1 cellular context compared by ENCODE assay signal in the genomic region with DNA sequence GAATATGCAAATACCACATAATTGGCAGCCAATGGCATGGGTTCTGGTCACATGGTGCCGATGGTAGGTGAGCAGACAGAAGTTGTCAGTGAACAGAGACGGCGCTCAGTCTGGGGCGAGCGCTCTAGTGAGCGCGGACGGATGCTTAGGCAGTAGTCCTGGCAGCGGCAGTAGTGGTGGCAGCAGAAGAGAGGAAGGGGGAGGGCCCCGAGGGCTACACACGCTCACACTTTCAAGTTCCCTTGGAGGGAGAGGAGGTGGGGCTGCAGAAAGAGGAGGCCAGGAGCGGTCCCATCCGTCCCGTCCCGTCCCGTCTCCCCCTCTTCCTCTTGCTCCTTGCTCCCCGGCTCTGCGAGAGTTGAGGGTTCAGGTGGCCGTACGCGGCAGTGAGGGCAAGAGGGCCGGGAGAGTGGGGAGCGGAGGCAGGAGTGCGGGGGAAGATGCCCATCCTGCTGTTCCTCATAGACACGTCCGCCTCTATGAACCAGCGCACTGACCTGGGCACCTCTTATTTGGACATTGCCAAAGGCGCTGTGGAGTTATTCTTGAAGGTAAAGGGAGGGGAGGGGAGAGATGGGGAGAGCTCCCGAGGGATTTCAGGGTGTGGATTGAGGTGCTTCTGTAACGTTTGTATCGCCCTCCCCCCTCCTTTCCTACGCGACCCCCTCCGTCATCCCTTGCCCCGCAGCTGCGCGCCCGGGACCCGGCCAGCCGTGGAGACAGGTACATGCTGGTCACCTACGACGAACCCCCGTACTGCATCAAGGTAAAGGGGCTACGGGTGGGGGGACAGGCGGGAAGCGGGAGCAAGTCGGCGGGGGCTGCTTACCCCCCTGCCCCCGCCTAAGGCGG.
TF ChIP-seq lines count a peak whose summit lies in the region.

Gene INTS6L, plus strand, starts transcription at position 108 of the 852 bp plus-strand sequence. Its CDS starts 333 bp downstream, at position 441.

TF ChIP-seq in HCT116, 20 proteins besides CTCF, POLR2A, EP300 and RAD21 (continued from another document):
- no peak for TF ChIP-seq CEBPB (IDR thresholded peaks at IDR 0.05; ENCODE audit: low read depth)
- no peak for TF ChIP-seq ZFX (IDR thresholded peaks at IDR 0.05)
- TF ChIP-seq SIN3A (IDR thresholded peaks at IDR 0.05; ENCODE audit: low read depth): peak; percentile 65; the same call in 1 of the 2 replicates
